ENCODE assay signal across 2 cellular contexts in the genomic region with DNA sequence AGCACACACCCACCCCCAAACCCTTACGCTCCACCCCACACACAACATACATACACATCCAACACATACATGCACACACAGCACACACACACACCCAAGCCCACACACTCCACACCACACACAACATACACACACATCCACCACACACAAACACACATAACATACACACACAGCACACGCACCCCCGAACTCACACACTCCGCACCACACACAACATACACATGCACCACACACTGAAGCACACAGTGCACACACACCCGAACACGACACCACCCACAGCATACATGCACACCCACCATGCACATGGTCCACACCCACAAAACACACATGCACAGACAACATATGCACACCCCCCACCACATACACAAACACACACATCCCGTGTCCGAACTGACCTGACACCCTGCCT.
A peak's percentile ranks its signal among the peaks of the same experiment; 100 is the strongest.
TF ChIP-seq lines count a peak whose summit lies in the region.

No MANE protein-coding gene starts in this region.

TF ChIP-seq in GM12891, 5 proteins besides CTCF, POLR2A, EP300 and RAD21:
- TF ChIP-seq PAX5 (IDR thresholded peaks at IDR 0.05; ENCODE audit: insufficient read depth, low read length, severe bottlenecking) (no peak), POU2F2 (IDR thresholded peaks at IDR 0.05; ENCODE audit: low read depth, low read length) (no peak), POLR2AphosphoS5 (IDR thresholded peaks at IDR 0.05; ENCODE audit: low read depth, low read length) (no peak), SPI1 (IDR thresholded peaks at IDR 0.05; ENCODE audit: low read depth, low read length) (no peak), TAF1 (IDR thresholded peaks at IDR 0.05; ENCODE audit: low read depth, low read length) (no peak)

TF ChIP-seq in GM12878, 131 proteins besides CTCF, POLR2A, EP300 and RAD21:
- TF ChIP-seq NR2C1 (IDR thresholded peaks at IDR 0.05) (no peak), TARDBP (IDR thresholded peaks at IDR 0.05; ENCODE audit: borderline replicate concordance) (peak; percentile 64), SMC3 (IDR thresholded peaks at IDR 0.05; ENCODE audit: borderline replicate concordance, low read length) (no peak), EZH2 (IDR thresholded peaks at IDR 0.05; ENCODE audit: borderline replicate concordance, control insufficient read depth, low read depth, low read length) (no peak)
- TF ChIP-seq, protein P1, sequence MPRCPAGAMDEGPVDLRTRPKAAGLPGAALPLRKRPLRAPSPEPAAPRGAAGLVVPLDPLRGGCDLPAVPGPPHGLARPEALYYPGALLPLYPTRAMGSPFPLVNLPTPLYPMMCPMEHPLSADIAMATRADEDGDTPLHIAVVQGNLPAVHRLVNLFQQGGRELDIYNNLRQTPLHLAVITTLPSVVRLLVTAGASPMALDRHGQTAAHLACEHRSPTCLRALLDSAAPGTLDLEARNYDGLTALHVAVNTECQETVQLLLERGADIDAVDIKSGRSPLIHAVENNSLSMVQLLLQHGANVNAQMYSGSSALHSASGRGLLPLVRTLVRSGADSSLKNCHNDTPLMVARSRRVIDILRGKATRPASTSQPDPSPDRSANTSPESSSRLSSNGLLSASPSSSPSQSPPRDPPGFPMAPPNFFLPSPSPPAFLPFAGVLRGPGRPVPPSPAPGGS (IDR thresholded peaks at IDR 0.05; ENCODE audit: borderline replicate concordance, insufficient read depth, low read depth, low read length, poor library complexity, severe bottlenecking) = peak; percentile 8
